In genomic region chr19:44614313-44614712, GRCh38 we compare ENCODE assay signal across 34 cellular contexts. TPM values are rescaled to one million over a fixed set of nuclear protein-coding genes. Genes with fewer than 3 reads are reported as not detected.
"Had no signal": no experiment of that assay in that cellular context is flagged by ENCODE, and none has a peak within 500 bp of the region (broad histone marks: within the 10 kb centered on the region; RNA-seq: fewer than 3 reads in every experiment).

No MANE protein-coding gene starts in this region.

- DNase-seq: activated CD4-positive, alpha-beta memory T cell treated with anti-CD3 and anti-CD28 coated beads, Interleukin-2, amount 10 ng/mL, durations not matched to agents 7 days and 5 days; activated CD4-positive, alpha-beta T cell treated with anti-CD3 and anti-CD28 coated beads for 1 hour; activated CD4-positive, alpha-beta T cell treated with anti-CD3 and anti-CD28 coated beads for 48 hours; activated CD4-positive, CD25-positive, alpha-beta regulatory T cell; activated CD8-positive, alpha-beta memory T cell treated with anti-CD3 and anti-CD28 coated beads for 24 hours; activated CD8-positive, alpha-beta memory T cell treated with anti-CD3 and anti-CD28 coated beads, Interleukin-2, amount 10 ng/mL, durations not matched to agents 7 days and 5 days; activated CD8-positive, alpha-beta memory T cell treated with anti-CD3 and anti-CD28 coated beads, Interleukin-2, amount 50 U/mL, for 48 hours; activated effector memory CD4-positive, alpha-beta T cell treated with Interleukin-2 at 50 U/mL for 16 hours; activated naive CD4-positive, alpha-beta T cell treated with anti-CD3 and anti-CD28 coated beads, Interleukin-2, amount 10 ng/mL, durations not matched to agents 7 days and 5 days; activated naive CD8-positive, alpha-beta T cell treated with anti-CD3 and anti-CD28 coated beads, Interleukin-2, amount 50 U/mL, for 24 hours; activated T-cell treated with anti-CD3 and anti-CD28 coated beads, Interleukin-2, amount 50 U/mL, for 48 hours; anterior cingulate cortex; caudate nucleus; Karpas-422; NCI-H1105 treated with DMSO at 0.1 percent for 48 hours; NCI-H1436; NCI-H1694 treated with DMSO at 0.1 percent for 48 hours; NCI-H2029; NCI-H345; NCI-H510A; NCI-H526; NCI-H748 treated with DMSO at 0.1 percent for 48 hours; NK-92 treated with Interleukin-12 subunit alpha and Interleukin-12 subunit beta, amount 100 ng/mL, for 24 hours; PC-9; Right ventricle myocardium superior; SW 1271; T-helper 1 cell; T-helper 2 cell; T-helper 9 cell; WERI-Rb-1 had no signal

- H3K9me3 Mint-ChIP-seq: activated CD4-positive, alpha-beta memory T cell treated with anti-CD3 and anti-CD28 coated beads, Interleukin-2, amount 10 ng/mL, durations not matched to agents 7 days and 5 days; activated naive CD4-positive, alpha-beta T cell treated with anti-CD3 and anti-CD28 coated beads, Interleukin-2, amount 10 ng/mL, durations not matched to agents 7 days and 5 days; activated naive CD8-positive, alpha-beta T cell treated with anti-CD3 and anti-CD28 coated beads, Interleukin-2, amount 50 U/mL, for 24 hours; brain had no signal

- H3K27ac ChIP-seq: PC-9, WERI-Rb-1 had no signal

- H3K4me1 Mint-ChIP-seq: activated CD4-positive, alpha-beta memory T cell treated with anti-CD3 and anti-CD28 coated beads, Interleukin-2, amount 10 ng/mL, durations not matched to agents 7 days and 5 days; activated CD8-positive, alpha-beta memory T cell treated with anti-CD3 and anti-CD28 coated beads, Interleukin-2, amount 10 ng/mL, durations not matched to agents 7 days and 5 days; activated naive CD4-positive, alpha-beta T cell treated with anti-CD3 and anti-CD28 coated beads, Interleukin-2, amount 10 ng/mL, durations not matched to agents 7 days and 5 days; activated naive CD8-positive, alpha-beta T cell treated with anti-CD3 and anti-CD28 coated beads, Interleukin-2, amount 50 U/mL, for 24 hours; brain had no signal

- H3K4me3 ChIP-seq: PC-9 had no signal

- H3K4me2 ChIP-seq: PC-9 had no signal

- H3K4me3 Mint-ChIP-seq: activated CD4-positive, alpha-beta memory T cell treated with anti-CD3 and anti-CD28 coated beads, Interleukin-2, amount 10 ng/mL, durations not matched to agents 7 days and 5 days; activated CD8-positive, alpha-beta memory T cell treated with anti-CD3 and anti-CD28 coated beads, Interleukin-2, amount 10 ng/mL, durations not matched to agents 7 days and 5 days; activated naive CD4-positive, alpha-beta T cell treated with anti-CD3 and anti-CD28 coated beads, Interleukin-2, amount 10 ng/mL, durations not matched to agents 7 days and 5 days; activated naive CD8-positive, alpha-beta T cell; activated naive CD8-positive, alpha-beta T cell treated with anti-CD3 and anti-CD28 coated beads, Interleukin-2, amount 50 U/mL, for 24 hours; brain had no signal

- H2AFZ ChIP-seq: PC-9 had no signal

- H3K27me3 Mint-ChIP-seq: activated CD4-positive, alpha-beta memory T cell treated with anti-CD3 and anti-CD28 coated beads, Interleukin-2, amount 10 ng/mL, durations not matched to agents 7 days and 5 days; activated CD8-positive, alpha-beta memory T cell treated with anti-CD3 and anti-CD28 coated beads, Interleukin-2, amount 10 ng/mL, durations not matched to agents 7 days and 5 days; activated naive CD8-positive, alpha-beta T cell; activated naive CD8-positive, alpha-beta T cell treated with anti-CD3 and anti-CD28 coated beads, Interleukin-2, amount 50 U/mL, for 24 hours had no signal

- H3K36me3 ChIP-seq: WERI-Rb-1 had no signal

- ATAC-seq: activated CD8-positive, alpha-beta memory T cell treated with anti-CD3 and anti-CD28 coated beads, Interleukin-2, amount 10 ng/mL, durations not matched to agents 7 days and 5 days; activated naive CD8-positive, alpha-beta T cell treated with anti-CD3 and anti-CD28 coated beads, Interleukin-2, amount 50 U/mL, for 24 hours had no signal

- FAIRE-seq: bronchial epithelial cell had no signal

- H3K36me3 Mint-ChIP-seq: activated CD8-positive, alpha-beta memory T cell treated with anti-CD3 and anti-CD28 coated beads, Interleukin-2, amount 10 ng/mL, durations not matched to agents 7 days and 5 days; activated naive CD4-positive, alpha-beta T cell treated with anti-CD3 and anti-CD28 coated beads, Interleukin-2, amount 10 ng/mL, durations not matched to agents 7 days and 5 days; activated naive CD8-positive, alpha-beta T cell; brain had no signal

- H3K27ac Mint-ChIP-seq: activated CD4-positive, alpha-beta memory T cell treated with anti-CD3 and anti-CD28 coated beads, Interleukin-2, amount 10 ng/mL, durations not matched to agents 7 days and 5 days; activated CD8-positive, alpha-beta memory T cell treated with anti-CD3 and anti-CD28 coated beads, Interleukin-2, amount 10 ng/mL, durations not matched to agents 7 days and 5 days; activated naive CD4-positive, alpha-beta T cell treated with anti-CD3 and anti-CD28 coated beads, Interleukin-2, amount 10 ng/mL, durations not matched to agents 7 days and 5 days; activated naive CD8-positive, alpha-beta T cell; activated naive CD8-positive, alpha-beta T cell treated with anti-CD3 and anti-CD28 coated beads, Interleukin-2, amount 50 U/mL, for 24 hours; brain had no signal

RNA-seq across cellular contexts. Expression of gene IGSF23, which starts 0.9 kb away (rescaled TPM):
- total RNA-seq: activated CD4-positive, alpha-beta memory T cell treated with anti-CD3 and anti-CD28 coated beads, Interleukin-2, amount 10 ng/mL, durations not matched to agents 7 days and 5 days; activated CD8-positive, alpha-beta memory T cell treated with anti-CD3 and anti-CD28 coated beads, Interleukin-2, amount 10 ng/mL, durations not matched to agents 7 days and 5 days; bronchial epithelial cell; MCF 10A; PC-9; Right ventricle myocardium superior had no signal
